Comparison of ENCODE assay signal across 12 cellular contexts in the genomic region with DNA sequence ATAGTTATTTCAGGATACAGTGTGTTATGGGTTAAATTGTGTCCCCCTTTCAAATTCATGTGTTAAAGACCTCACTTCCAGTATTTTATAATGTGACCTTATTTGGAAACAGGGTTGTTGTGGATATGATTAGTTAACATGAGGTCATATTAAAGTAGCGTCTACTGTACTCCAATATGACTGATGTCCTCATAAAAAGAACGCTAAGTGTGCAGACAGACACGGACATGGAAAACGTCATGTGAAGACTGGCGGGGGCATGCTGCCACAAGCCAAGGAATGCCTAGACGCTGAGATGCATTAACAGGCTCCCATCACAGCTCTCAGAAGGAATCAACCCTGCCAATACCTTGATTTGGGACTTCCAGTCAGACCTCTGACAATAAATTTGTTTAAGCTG. TPM values are rescaled to one million over a fixed set of nuclear protein-coding genes. Genes with fewer than 3 reads are reported as not detected.
DNase-seq lines count a peak whose midpoint lies in the region; ATAC-seq and TF ChIP-seq lines count a peak whose summit lies in the region.
"Had no signal": no experiment of that assay in that cellular context is flagged by ENCODE, and none has a peak within 500 bp of the region (broad histone marks: within the 10 kb centered on the region; RNA-seq: fewer than 3 reads in every experiment).

No MANE protein-coding gene starts in this region.

- H3K79me2 ChIP-seq in DOHH2 (ENCODE audit: control insufficient read depth, low read length) (peaks cover 99% of the 10 kb centered on the region), neural progenitor cell (ENCODE audit: low read depth) (peaks cover 100% of the 10 kb centered on the region)

- H3K4me3 Mint-ChIP-seq in neural progenitor cell = peak overlapping the region; percentile 96

- H3K27me3 ChIP-seq in DOHH2 (ENCODE audit: control insufficient read depth, low read length) (no peaks in the 10 kb centered on the region), MG63 (no peaks in the 10 kb centered on the region), dorsolateral prefrontal cortex (no peaks in the 10 kb centered on the region), neural progenitor cell (no peaks in the 10 kb centered on the region)

- peaks cover 8% of the 10 kb centered on the region for H3K27me3 Mint-ChIP-seq in neural progenitor cell (ENCODE audit: insufficient read depth, low read depth)

- peaks cover 17% of the 10 kb centered on the region for H3K36me3 Mint-ChIP-seq in neural progenitor cell

- no peaks in the 10 kb centered on the region for H3K9me2 ChIP-seq in DOHH2 (replicated peaks; ENCODE audit: control insufficient read depth, low read length)

- H3K4me1 Mint-ChIP-seq in neural progenitor cell = peaks cover 46% of the 10 kb centered on the region

- H3K9me3 ChIP-seq in DOHH2 (ENCODE audit: control insufficient read depth, insufficient read depth, low read length) = no peaks in the 10 kb centered on the region
- no peaks in the 10 kb centered on the region for H3K9me3 ChIP-seq in MG63
- H3K9me3 ChIP-seq in neural progenitor cell (ENCODE audit: low read depth) = no peaks in the 10 kb centered on the region

- H3K9ac ChIP-seq in neural progenitor cell = peak overlapping the region; percentile 71

- H3K4me2 ChIP-seq in DOHH2 (ENCODE audit: low read length) (peak overlapping the region; percentile 78), neural progenitor cell (peak overlapping the region; percentile 85)

- peak overlapping the region; percentile 96 for H3K4me3 ChIP-seq in DOHH2 (ENCODE audit: low read length)
- H3K4me3 ChIP-seq in MG63 = 0 out of 2 replicates have a peak overlapping the region, but pooled peaks have one; percentile 4
- peak overlapping the region in 36 of 59 donors; percentile 72 to 99 (median 96) for H3K4me3 ChIP-seq in dorsolateral prefrontal cortex
- peak overlapping the region; percentile 90 for H3K4me3 ChIP-seq in neural progenitor cell

- H4K20me1 ChIP-seq in DOHH2 (ENCODE audit: control insufficient read depth, insufficient read depth, low read depth, low read length) = peaks cover 23% of the 10 kb centered on the region
- H4K20me1 ChIP-seq in neural progenitor cell (ENCODE audit: low read depth) = peaks cover 63% of the 10 kb centered on the region

- H3K4me1 ChIP-seq in DOHH2 (ENCODE audit: control insufficient read depth, low read length) (peaks cover 63% of the 10 kb centered on the region), neural progenitor cell (peaks cover 19% of the 10 kb centered on the region)

- no peak for TF ChIP-seq CTCF in DOHH2 (IDR thresholded peaks at IDR 0.05; ENCODE audit: low read depth, low read length, poor library complexity, severe bottlenecking)
- no peak for TF ChIP-seq CTCF in dorsolateral prefrontal cortex (IDR thresholded peaks at IDR 0.05 in 54 of 56, conservative IDR thresholded peaks at IDR 0.05 in 2 of 56; ENCODE audit: low read depth in 1 of 56, partially characterized antibody in 56 of 56)
- TF ChIP-seq CTCF in neural progenitor cell (IDR thresholded peaks at IDR 0.05) = no peak

- no peak overlapping the region for H2AFZ ChIP-seq in neural progenitor cell (replicated peaks)

- peaks cover 29% of the 10 kb centered on the region for H3F3A ChIP-seq in DOHH2 (ENCODE audit: control insufficient read depth, insufficient read depth)
- H3F3A ChIP-seq in neural progenitor cell (ENCODE audit: low read depth) = peaks cover 39% of the 10 kb centered on the region

- no peak for ATAC-seq in HG03342 (IDR thresholded peaks at IDR 0.05; ENCODE audit: unreplicated experiment)

- H3K9me3 Mint-ChIP-seq in neural progenitor cell = no peaks in the 10 kb centered on the region

- intact Hi-C loops in dorsolateral prefrontal cortex (cut with DNase I) = loop anchor here in 1 of 2 donors (1.0 to 5.0 kb wide), 2 partner anchors 67 to 122 kb away; a partner anchor contains a TSS

- peak overlapping the region; percentile 83 for H3K27ac Mint-ChIP-seq in neural progenitor cell

- no peak overlapping the region for H3K27ac ChIP-seq in DOHH2 (ENCODE audit: low read depth, low read length)
- H3K27ac ChIP-seq in dorsolateral prefrontal cortex = peak overlapping the region in 20 of 59 donors; percentile 1 to 99 (median 96)
- no peak overlapping the region for H3K27ac ChIP-seq in neural progenitor cell

- DNase-seq in MG63 (no peak), dorsolateral prefrontal cortex (no peak), neural progenitor cell (ENCODE audit: low spot score) (no peak), NCI-H82 treated with DMSO at 0.1 percent for 48 hours (lab: John Stamatoyannopoulos, UW; ENCODE audit: unreplicated experiment) (no peak), hypothalamus (lab: John Stamatoyannopoulos, UW) (no peak), NCI-H774 (lab: John Stamatoyannopoulos, UW) (no peak)
- DNase-seq: amniotic stem cell; stimulated activated CD8-positive, alpha-beta memory T cell treated with anti-CD3 and anti-CD28 coated beads, Interleukin-4, amount 100 ng/mL, for 48 hours had no signal

- H3K36me3 ChIP-seq in DOHH2 (ENCODE audit: control insufficient read depth, low read length) = peaks cover 83% of the 10 kb centered on the region
- peaks cover 28% of the 10 kb centered on the region for H3K36me3 ChIP-seq in MG63
- H3K36me3 ChIP-seq in neural progenitor cell = no peaks in the 10 kb centered on the region

RNA-seq across cellular contexts. Expression of a gene that starts 1.5 kb away (rescaled TPM):
- 5.3 and 6.3 TPM in 2 replicates for total RNA-seq in MG63 (2014; rRNA removed; shearing (Covaris generic); ENCODE audit: low replicate concordance)
- 100 to 1,000 TPM in 2 of 120 experiments, 10 to 100 TPM in 118; 39.0 to 104 (median 78.6) TPM for total RNA-seq in dorsolateral prefrontal cortex
- 11.6 and 14.7 TPM in 2 replicates for total RNA-seq in neural progenitor cell (ENCODE audit: low replicate concordance)

RNA-seq across cellular contexts. Expression of a gene that starts 5.8 kb away (rescaled TPM):
- 53.1 and 96.2 TPM in 2 replicates for total RNA-seq in MG63 (2014; rRNA removed; shearing (Covaris generic); ENCODE audit: low replicate concordance)
- 100 to 1,000 TPM in 1 of 120 experiments, 10 to 100 TPM in 119; 35.1 to 115 (median 59.2) TPM for total RNA-seq in dorsolateral prefrontal cortex
- 117 and 168 TPM in 2 replicates for total RNA-seq in neural progenitor cell (ENCODE audit: low replicate concordance)

RNA-seq across cellular contexts. Expression of a gene that starts 29.0 kb away (rescaled TPM):
- not detected in 2 replicates for total RNA-seq in MG63 (2014; rRNA removed; shearing (Covaris generic); ENCODE audit: low replicate concordance)
- total RNA-seq in dorsolateral prefrontal cortex = under 1 TPM in 1 of 120 experiments, not detected in 119; 0.75 TPM
- not detected in 2 replicates for total RNA-seq in neural progenitor cell (ENCODE audit: low replicate concordance)
- total RNA-seq: lung microvascular endothelial cell, RPMI7951 had no signal

Comparison
In these comparisons a context has a peak if more than half of its experiments do, and no peak if none do; other contexts are left out.
1. H3K4me3 ChIP-seq: peak in every context shown above with its lines; median percentile 96 in DOHH2; 96 in dorsolateral prefrontal cortex; 90 in neural progenitor cell; 4 in MG63.